Comparison of ENCODE assay signal across 11 cellular contexts in the genomic region with DNA sequence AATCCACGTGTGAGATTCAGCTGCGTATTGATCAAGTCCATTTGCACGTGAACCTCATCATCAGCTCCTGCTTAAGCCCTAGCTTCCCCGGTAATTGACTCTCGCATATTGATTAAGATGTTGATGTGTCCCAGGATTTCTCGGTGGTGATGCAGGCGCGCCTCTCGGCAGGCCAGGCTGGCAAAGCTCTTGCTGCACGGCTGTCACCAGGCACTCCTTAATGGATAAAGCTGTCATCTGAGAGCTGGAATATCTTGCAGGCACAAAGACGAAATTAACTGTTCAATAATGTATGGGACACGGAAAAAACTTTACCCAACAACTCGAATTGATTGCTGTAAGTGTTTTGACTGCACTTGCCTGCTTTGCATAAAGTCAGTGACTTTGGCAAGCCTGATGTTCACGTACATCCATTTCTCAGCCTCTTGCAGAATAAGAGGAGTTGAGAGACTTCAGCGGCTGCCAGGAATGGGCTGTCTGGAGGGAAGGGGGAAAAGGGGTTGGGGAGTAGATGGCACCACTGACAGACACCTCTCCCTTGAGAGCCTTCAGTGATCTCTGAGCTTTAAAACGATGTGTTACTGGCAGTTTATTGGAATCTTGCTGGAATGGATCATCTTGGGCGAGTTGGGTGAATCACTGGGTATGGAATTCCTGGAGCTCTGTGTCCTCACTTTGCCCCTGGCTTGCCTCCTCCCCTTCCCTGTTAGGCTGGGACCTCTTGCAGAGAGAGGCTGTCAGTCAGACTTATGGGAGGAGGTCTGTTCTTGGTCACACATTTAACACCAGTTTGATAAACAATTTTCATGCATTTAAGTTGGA.
DNase-seq lines count a peak whose midpoint lies in the region; ATAC-seq and TF ChIP-seq lines count a peak whose summit lies in the region.
"Had no signal": no experiment of that assay in that cellular context is flagged by ENCODE, and none has a peak within 500 bp of the region (broad histone marks: within the 10 kb centered on the region; RNA-seq: fewer than 3 reads in every experiment).

No MANE protein-coding gene starts in this region.

- no peaks in the 10 kb centered on the region for H3K36me3 ChIP-seq in adipocyte (ENCODE audit: control insufficient read depth, insufficient read depth, low read length, severe bottlenecking)
- no peaks in the 10 kb centered on the region for H3K36me3 ChIP-seq in transverse colon
- H3K36me3 ChIP-seq: HAP-1, neutrophil had no signal

- H3K9me3 ChIP-seq in adipocyte (ENCODE audit: control insufficient read depth, low read length) (no peaks in the 10 kb centered on the region), transverse colon (no peaks in the 10 kb centered on the region)
- H3K9me3 ChIP-seq: HAP-1, neutrophil had no signal

- H3K4me3 ChIP-seq in HFF-Myc (replicated peaks; ENCODE audit: low read depth, low read length) (no peak overlapping the region), adipocyte (ENCODE audit: low read length) (no peak overlapping the region), transverse colon (no peak overlapping the region)
- H3K4me3 ChIP-seq: GM12878, HAP-1 had no signal

- peak overlapping the region; percentile 2 to 54 (median 47) for H3K27ac ChIP-seq in transverse colon
- H3K27ac ChIP-seq: neutrophil had no signal

- ATAC-seq in HG03139 (IDR thresholded peaks at IDR 0.05; ENCODE audit: unreplicated experiment), result no peak
- ATAC-seq: GM12878 had no signal

- no peak for TF ChIP-seq EP300 in transverse colon (IDR thresholded peaks at IDR 0.05; ENCODE audit: low read depth)

- peaks cover 33% of the 10 kb centered on the region for H3K4me1 ChIP-seq in adipocyte (ENCODE audit: control insufficient read depth, insufficient read depth, low read length)
- H3K4me1 ChIP-seq in transverse colon, result peaks cover 0 to 4% (median 2%) of the 10 kb centered on the region in 4 donors
- H3K4me1 ChIP-seq: HAP-1 had no signal

- in situ Hi-C loops in transverse colon (cut with MboI; ENCODE audit: low pct_ligation_motif_present in 1 of 4, low pct_unique_long_range_greater_than_20kb in 1 of 4, low sequenced_read_pairs in 3 of 4), result no loop called here

- TF ChIP-seq CTCF in HFF-Myc (IDR thresholded peaks at IDR 0.05; ENCODE audit: low read depth, low read length, missing control alignments) (no peak), transverse colon (IDR thresholded peaks at IDR 0.05) (no peak)

- intact Hi-C loops in transverse colon (cut with DNase I; ENCODE audit: low total_unique reads), result loop anchor here (10.0 kb wide), 1 partner anchor 522 kb away; no protein-coding TSS in a partner anchor

- H3K27me3 ChIP-seq in adipocyte (replicated peaks; ENCODE audit: control insufficient read depth, insufficient read depth, low read length) (no peaks in the 10 kb centered on the region), transverse colon (no peaks in the 10 kb centered on the region)

- no peak for TF ChIP-seq POLR2A in transverse colon (IDR thresholded peaks at IDR 0.05)

- no peak overlapping the region for H3K9ac ChIP-seq in adipocyte (ENCODE audit: low read length)

- DNase-seq in HFF-Myc (ENCODE audit: extremely low read depth, low read depth), result peak; percentile 58
- DNase-seq in adipocyte (ENCODE audit: low read depth), result peak; percentile 91
- peak; percentile 42 for DNase-seq in iPS-NIHi11 (ENCODE audit: low spot score)
- DNase-seq in transverse colon, result no peak
- no peak for DNase-seq in COLO829 (ENCODE audit: low spot score)
- DNase-seq in NCI-H345 (lab: John Stamatoyannopoulos, UW), result no peak
- DNase-seq: NCI-H510A had no signal

- 78 to 90% methylated on average over 14 to 17 of the region's 17 CpGs for WGBS in transverse colon (ENCODE audit: low coverage in 1 of 2), 2 donors

Comparison
In these comparisons a context has a peak if more than half of its experiments do, and no peak if none do; other contexts are left out.
1. DNase-seq: peak in HFF-Myc (single experiment), adipocyte (single experiment) and iPS-NIHi11 (single experiment); none in transverse colon (single experiment), COLO829 (single experiment) and NCI-H345 (single experiment).